In genomic region chr1:33130297-33130696, GRCh38 we compare ENCODE assay signal across 11 cellular contexts. TPM values are rescaled to one million over a fixed set of nuclear protein-coding genes. Genes with fewer than 3 reads are reported as not detected.
DNase-seq lines count a peak whose midpoint lies in the region; ATAC-seq and TF ChIP-seq lines count a peak whose summit lies in the region.
"Had no signal": no experiment of that assay in that cellular context is flagged by ENCODE, and none has a peak within 500 bp of the region (broad histone marks: within the 10 kb centered on the region; RNA-seq: fewer than 3 reads in every experiment).

No MANE protein-coding gene starts in this region.

- H3K4me3 Mint-ChIP-seq in T-cell, result no peak overlapping the region
- no peak overlapping the region for H3K4me3 Mint-ChIP-seq in Calu3 (ENCODE audit: low read depth, unreplicated experiment)

- intact Hi-C loops in Calu3 (cut with micrococcal nuclease; ENCODE audit: unreplicated experiment), result no loop called here

- ATAC-seq in T-cell (replicated peaks in 1 of 4) (no peak), SK-N-SH treated with all-trans-retinoic acid at 6 μM for 48 hours (no peak)
- peak; percentile 20 for ATAC-seq in stimulated activated naive CD8-positive, alpha-beta T cell treated with anti-CD3 and anti-CD28 coated beads, Interleukin-15, Interleukin-2, amounts not matched to agents 100 U/mL and 50 U/mL, for 24 hours

- H3K4me1 Mint-ChIP-seq in T-cell, result peaks cover 38 to 61% (median 60%) of the 10 kb centered on the region in 3 donors
- H3K4me1 Mint-ChIP-seq in Calu3 (ENCODE audit: low read depth, unreplicated experiment), result no peaks in the 10 kb centered on the region

- H3K27ac ChIP-seq in epithelial cell of prostate, result no peak overlapping the region
- H3K27ac ChIP-seq: BLaER1 had no signal

- peaks cover 18% of the 10 kb centered on the region for H3K36me3 Mint-ChIP-seq in T-cell
- peaks cover 16% of the 10 kb centered on the region for H3K36me3 Mint-ChIP-seq in Calu3 (ENCODE audit: insufficient read depth, unreplicated experiment)

- TF ChIP-seq CTCF in Calu3 (IDR thresholded peaks at IDR 0.05; ENCODE audit: unreplicated experiment), result no peak

- H3K27ac Mint-ChIP-seq in T-cell (peak overlapping the region; percentile 67 to 71), Calu3 (ENCODE audit: unreplicated experiment) (no peak overlapping the region)

- H3K9me3 Mint-ChIP-seq in T-cell (peaks cover 0 to 2% (median 0%) of the 10 kb centered on the region in 3 donors), Calu3 (ENCODE audit: low read depth, unreplicated experiment) (peaks cover 2% of the 10 kb centered on the region)

- CTCF ChIA-PET in T-cell (lab: Charles Lee) (no interaction called here), Calu3 (lab: Charles Lee) (no interaction called here)

- no TSS peak for BruUV-seq in Calu3 (replicated peaks; lab: Mats Ljungman, UMichigan)

- peak; percentile 67 for DNase-seq in activated effector memory CD4-positive, alpha-beta T cell treated with anti-CD3 and anti-CD28 coated beads, Interleukin-2, amount 50 U/mL, for 16 hours
- no peak for DNase-seq in activated effector memory CD4-positive, alpha-beta T cell treated with Interleukin-2 at 50 U/mL for 16 hours
- DNase-seq in T-cell (no peak), epithelial cell of prostate (ENCODE audit: low read depth, low spot score) (peak; percentile 79), DMS153 treated with DMSO at 0.1 percent for 48 hours (lab: John Stamatoyannopoulos, UW; ENCODE audit: unreplicated experiment) (no peak), Calu3 (no peak)
- peak; percentile 35 for DNase-seq in stimulated activated naive CD8-positive, alpha-beta T cell treated with anti-CD3 and anti-CD28 coated beads, Interleukin-15, Interleukin-2, amounts not matched to agents 100 U/mL and 50 U/mL, for 24 hours
- DNase-seq: NCI-H187 treated with DMSO at 0.1 percent for 48 hours, SK-N-SH had no signal

- POLR2A ChIA-PET in T-cell (lab: Charles Lee), result no interaction called here

- H3K27me3 Mint-ChIP-seq in T-cell (no peaks in the 10 kb centered on the region), Calu3 (ENCODE audit: unreplicated experiment) (peaks cover 6% of the 10 kb centered on the region)

TF ChIP-seq in SK-N-SH treated with all-trans-retinoic acid at 6 μM for 48 hours, 23 proteins besides CTCF, POLR2A, EP300 and RAD21:
- no peak for TF ChIP-seq ISL1 (CRISPR knock-in tag; IDR thresholded peaks at IDR 0.05)
- no peak for TF ChIP-seq GLIS3 (CRISPR knock-in tag; IDR thresholded peaks at IDR 0.05)

RNA-seq across cellular contexts. Expression of gene AZIN2, which starts 49.3 kb away (rescaled TPM):
- total RNA-seq in T-cell, result 10 to 100 TPM in 2 of 5 donors, 1 to 10 TPM in 3; 5.6 to 10.7 (median 9.7) TPM
- total RNA-seq in Calu3 (2022), result 3.3 and 3.6 TPM in 2 replicates

RNA-seq across cellular contexts. Expression of gene TRIM62, which starts 51.5 kb away (rescaled TPM):
- total RNA-seq in T-cell, result 10 to 100 TPM; 20.3 to 31.8 (median 24.3) TPM
- 6.9 and 8.8 TPM in 2 replicates for total RNA-seq in Calu3 (2022)

Comparison
In these comparisons a context has a peak if more than half of its experiments do, and no peak if none do; other contexts are left out.
1. DNase-seq: peak in activated effector memory CD4-positive, alpha-beta T cell treated with anti-CD3 and anti-CD28 coated beads, Interleukin-2, amount 50 U/mL, for 16 hours (single experiment), epithelial cell of prostate (single experiment) and stimulated activated naive CD8-positive, alpha-beta T cell treated with anti-CD3 and anti-CD28 coated beads, Interleukin-15, Interleukin-2, amounts not matched to agents 100 U/mL and 50 U/mL, for 24 hours (single experiment); none in activated effector memory CD4-positive, alpha-beta T cell treated with Interleukin-2 at 50 U/mL for 16 hours (single experiment), T-cell (0 of 34), DMS153 treated with DMSO at 0.1 percent for 48 hours (single experiment) and Calu3 (single experiment).